2 cellular contexts compared by ENCODE assay signal in the genomic region with DNA sequence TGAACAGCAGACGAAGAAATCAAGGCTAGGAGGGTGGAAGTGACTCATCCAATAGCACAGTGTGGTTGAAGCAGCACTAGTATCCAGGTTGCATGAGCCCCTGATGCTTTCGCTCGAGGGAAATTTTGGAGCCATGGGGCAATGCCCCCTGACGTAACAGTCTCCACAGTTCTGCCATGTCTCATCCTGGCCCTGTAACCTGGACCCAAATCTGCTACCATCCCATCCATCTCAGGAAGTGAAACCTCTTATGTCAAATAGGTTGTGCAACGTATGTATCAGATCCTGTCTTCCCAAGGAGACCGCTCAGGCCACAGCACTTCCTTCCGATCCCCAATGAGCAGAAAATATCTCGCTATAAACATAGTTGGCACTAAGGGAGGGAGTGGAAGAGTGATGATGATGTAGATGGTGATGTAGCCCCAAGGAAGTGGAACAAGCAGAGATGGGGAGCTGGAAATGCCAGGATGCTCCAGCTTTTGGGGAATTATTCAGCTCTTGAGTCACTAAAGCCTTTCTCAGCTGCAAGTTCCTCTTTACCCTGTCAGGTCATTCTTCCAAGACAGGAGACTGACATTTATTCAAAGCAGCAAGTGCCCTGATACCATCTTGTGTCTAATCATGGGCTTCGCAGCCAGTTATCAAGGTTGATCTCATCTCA.
TF ChIP-seq lines count a peak whose summit lies in the region.

No MANE protein-coding gene starts in this region.

TF ChIP-seq in SK-N-SH, 30 proteins besides CTCF, POLR2A, EP300 and RAD21 (continued from another document):
- TF ChIP-seq, protein P1, sequence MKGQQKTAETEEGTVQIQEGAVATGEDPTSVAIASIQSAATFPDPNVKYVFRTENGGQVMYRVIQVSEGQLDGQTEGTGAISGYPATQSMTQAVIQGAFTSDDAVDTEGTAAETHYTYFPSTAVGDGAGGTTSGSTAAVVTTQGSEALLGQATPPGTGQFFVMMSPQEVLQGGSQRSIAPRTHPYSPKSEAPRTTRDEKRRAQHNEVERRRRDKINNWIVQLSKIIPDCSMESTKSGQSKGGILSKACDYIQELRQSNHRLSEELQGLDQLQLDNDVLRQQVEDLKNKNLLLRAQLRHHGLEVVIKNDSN (IDR thresholded peaks at IDR 0.05; ENCODE audit: borderline replicate concordance, low read depth), result no peak
- TF ChIP-seq MEF2A (IDR thresholded peaks at IDR 0.05; ENCODE audit: borderline replicate concordance, low read depth) (no peak), GABPA (IDR thresholded peaks at IDR 0.05; ENCODE audit: low read depth) (no peak), JUND (IDR thresholded peaks at IDR 0.05) (no peak), FOXJ3 (CRISPR knock-in tag; IDR thresholded peaks at IDR 0.05) (no peak), MXI1 (IDR thresholded peaks at IDR 0.05; ENCODE audit: low read depth, low read length) (no peak), YY1 (IDR thresholded peaks at IDR 0.05; ENCODE audit: low read depth) (no peak)
- TF ChIP-seq, protein P2, sequence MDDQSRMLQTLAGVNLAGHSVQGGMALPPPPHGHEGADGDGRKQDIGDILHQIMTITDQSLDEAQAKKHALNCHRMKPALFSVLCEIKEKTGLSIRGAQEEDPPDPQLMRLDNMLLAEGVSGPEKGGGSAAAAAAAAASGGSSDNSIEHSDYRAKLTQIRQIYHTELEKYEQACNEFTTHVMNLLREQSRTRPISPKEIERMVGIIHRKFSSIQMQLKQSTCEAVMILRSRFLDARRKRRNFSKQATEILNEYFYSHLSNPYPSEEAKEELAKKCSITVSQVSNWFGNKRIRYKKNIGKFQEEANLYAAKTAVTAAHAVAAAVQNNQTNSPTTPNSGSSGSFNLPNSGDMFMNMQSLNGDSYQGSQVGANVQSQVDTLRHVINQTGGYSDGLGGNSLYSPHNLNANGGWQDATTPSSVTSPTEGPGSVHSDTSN (IDR thresholded peaks at IDR 0.05), result no peak

TF ChIP-seq in SK-N-SH treated with all-trans-retinoic acid at 6 μM for 48 hours, 23 proteins besides CTCF, POLR2A, EP300 and RAD21 (continued from another document):
- TF ChIP-seq, protein P3, sequence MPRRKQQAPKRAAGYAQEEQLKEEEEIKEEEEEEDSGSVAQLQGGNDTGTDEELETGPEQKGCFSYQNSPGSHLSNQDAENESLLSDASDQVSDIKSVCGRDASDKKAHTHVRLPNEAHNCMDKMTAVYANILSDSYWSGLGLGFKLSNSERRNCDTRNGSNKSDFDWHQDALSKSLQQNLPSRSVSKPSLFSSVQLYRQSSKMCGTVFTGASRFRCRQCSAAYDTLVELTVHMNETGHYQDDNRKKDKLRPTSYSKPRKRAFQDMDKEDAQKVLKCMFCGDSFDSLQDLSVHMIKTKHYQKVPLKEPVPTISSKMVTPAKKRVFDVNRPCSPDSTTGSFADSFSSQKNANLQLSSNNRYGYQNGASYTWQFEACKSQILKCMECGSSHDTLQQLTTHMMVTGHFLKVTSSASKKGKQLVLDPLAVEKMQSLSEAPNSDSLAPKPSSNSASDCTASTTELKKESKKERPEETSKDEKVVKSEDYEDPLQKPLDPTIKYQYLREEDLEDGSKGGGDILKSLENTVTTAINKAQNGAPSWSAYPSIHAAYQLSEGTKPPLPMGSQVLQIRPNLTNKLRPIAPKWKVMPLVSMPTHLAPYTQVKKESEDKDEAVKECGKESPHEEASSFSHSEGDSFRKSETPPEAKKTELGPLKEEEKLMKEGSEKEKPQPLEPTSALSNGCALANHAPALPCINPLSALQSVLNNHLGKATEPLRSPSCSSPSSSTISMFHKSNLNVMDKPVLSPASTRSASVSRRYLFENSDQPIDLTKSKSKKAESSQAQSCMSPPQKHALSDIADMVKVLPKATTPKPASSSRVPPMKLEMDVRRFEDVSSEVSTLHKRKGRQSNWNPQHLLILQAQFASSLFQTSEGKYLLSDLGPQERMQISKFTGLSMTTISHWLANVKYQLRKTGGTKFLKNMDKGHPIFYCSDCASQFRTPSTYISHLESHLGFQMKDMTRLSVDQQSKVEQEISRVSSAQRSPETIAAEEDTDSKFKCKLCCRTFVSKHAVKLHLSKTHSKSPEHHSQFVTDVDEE (CRISPR knock-in tag; IDR thresholded peaks at IDR 0.05), result no peak
- TF ChIP-seq RARB (CRISPR knock-in tag; IDR thresholded peaks at IDR 0.05) (no peak), CSDC2 (CRISPR knock-in tag; IDR thresholded peaks at IDR 0.05) (no peak), ZFP30 (CRISPR knock-in tag; IDR thresholded peaks at IDR 0.05) (no peak), OSR1 (CRISPR knock-in tag; IDR thresholded peaks at IDR 0.05) (no peak), TOX (CRISPR knock-in tag; IDR thresholded peaks at IDR 0.05; ENCODE audit: borderline replicate concordance) (no peak), ARNTL (CRISPR knock-in tag; IDR thresholded peaks at IDR 0.05; ENCODE audit: borderline replicate concordance, low read depth) (no peak), TCF4 (CRISPR knock-in tag; IDR thresholded peaks at IDR 0.05; ENCODE audit: borderline replicate concordance) (no peak)
- TF ChIP-seq, protein P4, sequence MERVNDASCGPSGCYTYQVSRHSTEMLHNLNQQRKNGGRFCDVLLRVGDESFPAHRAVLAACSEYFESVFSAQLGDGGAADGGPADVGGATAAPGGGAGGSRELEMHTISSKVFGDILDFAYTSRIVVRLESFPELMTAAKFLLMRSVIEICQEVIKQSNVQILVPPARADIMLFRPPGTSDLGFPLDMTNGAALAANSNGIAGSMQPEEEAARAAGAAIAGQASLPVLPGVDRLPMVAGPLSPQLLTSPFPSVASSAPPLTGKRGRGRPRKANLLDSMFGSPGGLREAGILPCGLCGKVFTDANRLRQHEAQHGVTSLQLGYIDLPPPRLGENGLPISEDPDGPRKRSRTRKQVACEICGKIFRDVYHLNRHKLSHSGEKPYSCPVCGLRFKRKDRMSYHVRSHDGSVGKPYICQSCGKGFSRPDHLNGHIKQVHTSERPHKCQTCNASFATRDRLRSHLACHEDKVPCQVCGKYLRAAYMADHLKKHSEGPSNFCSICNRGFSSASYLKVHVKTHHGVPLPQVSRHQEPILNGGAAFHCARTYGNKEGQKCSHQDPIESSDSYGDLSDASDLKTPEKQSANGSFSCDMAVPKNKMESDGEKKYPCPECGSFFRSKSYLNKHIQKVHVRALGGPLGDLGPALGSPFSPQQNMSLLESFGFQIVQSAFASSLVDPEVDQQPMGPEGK (CRISPR knock-in tag; IDR thresholded peaks at IDR 0.05; ENCODE audit: borderline replicate concordance), result no peak
- TF ChIP-seq, protein P5, sequence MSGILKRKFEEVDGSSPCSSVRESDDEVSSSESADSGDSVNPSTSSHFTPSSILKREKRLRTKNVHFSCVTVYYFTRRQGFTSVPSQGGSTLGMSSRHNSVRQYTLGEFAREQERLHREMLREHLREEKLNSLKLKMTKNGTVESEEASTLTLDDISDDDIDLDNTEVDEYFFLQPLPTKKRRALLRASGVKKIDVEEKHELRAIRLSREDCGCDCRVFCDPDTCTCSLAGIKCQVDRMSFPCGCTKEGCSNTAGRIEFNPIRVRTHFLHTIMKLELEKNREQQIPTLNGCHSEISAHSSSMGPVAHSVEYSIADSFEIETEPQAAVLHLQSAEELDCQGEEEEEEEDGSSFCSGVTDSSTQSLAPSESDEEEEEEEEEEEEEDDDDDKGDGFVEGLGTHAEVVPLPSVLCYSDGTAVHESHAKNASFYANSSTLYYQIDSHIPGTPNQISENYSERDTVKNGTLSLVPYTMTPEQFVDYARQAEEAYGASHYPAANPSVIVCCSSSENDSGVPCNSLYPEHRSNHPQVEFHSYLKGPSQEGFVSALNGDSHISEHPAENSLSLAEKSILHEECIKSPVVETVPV (CRISPR knock-in tag; IDR thresholded peaks at IDR 0.05), result no peak
